ENCODE assay signal across 1 cellular context in the genomic region with DNA sequence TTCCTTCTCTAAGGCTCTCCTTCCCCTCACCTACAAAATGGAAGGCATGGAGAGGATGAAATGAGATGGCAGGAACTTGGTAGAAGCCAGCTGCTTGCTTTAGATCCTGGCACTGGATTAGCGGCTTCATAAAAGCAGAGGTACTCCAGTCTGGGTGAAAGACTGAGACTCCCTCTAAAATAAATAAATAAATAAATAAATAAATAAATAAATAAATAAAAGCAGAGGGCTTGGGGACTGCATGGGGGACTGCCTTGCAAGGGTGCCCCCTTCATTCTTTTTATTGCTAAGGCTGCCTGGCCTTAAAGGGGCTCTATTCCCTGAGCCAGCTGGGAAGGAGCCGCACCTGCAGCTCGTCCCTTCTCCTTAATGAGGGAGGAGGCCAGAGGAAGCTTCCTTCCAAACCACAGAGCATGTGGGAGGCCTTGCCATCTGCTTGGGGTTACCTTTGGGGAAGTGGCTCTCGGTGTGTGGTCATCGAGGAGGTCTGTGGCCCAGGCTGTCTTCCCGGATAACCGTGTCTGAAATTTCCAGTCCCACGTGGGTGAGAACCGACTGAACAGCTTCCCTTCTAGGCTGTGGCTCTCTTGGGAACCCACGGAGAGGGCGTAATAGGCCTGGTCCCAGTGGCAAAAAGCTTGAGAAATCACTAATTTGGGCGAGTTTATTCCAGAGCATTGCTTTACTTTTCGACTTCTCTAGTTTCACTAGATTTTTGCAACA.
TF ChIP-seq lines count a peak whose summit lies in the region.

No MANE protein-coding gene starts in this region.

TF ChIP-seq in K562, 482 proteins besides CTCF, POLR2A, EP300 and RAD21 (continued from another document):
- TF ChIP-seq MXI1 (IDR thresholded peaks at IDR 0.05; ENCODE audit: low read depth, low read length) (no peak), ZNF507 (tag; conservative IDR thresholded peaks at IDR 0.05) (no peak), CTBP1 (IDR thresholded peaks at IDR 0.05; ENCODE audit: borderline replicate concordance) (peak; percentile 64), ZC3H8 (IDR thresholded peaks at IDR 0.05) (no peak), HDAC1 (IDR thresholded peaks at IDR 0.05) (0 out of 4 replicates have a peak, but pooled peaks of 1 of the 2 experiments have one; percentile 16), HNRNPUL1 (IDR thresholded peaks at IDR 0.05; ENCODE audit: low read length) (no peak), SREBF1 (IDR thresholded peaks at IDR 0.05; ENCODE audit: borderline replicate concordance, low read depth, low read length) (no peak), HDAC2 (IDR thresholded peaks at IDR 0.05) (no peak), DMBX1 (CRISPR knock-in tag; IDR thresholded peaks at IDR 0.05; ENCODE audit: borderline replicate concordance) (no peak)
- TF ChIP-seq, protein P1, sequence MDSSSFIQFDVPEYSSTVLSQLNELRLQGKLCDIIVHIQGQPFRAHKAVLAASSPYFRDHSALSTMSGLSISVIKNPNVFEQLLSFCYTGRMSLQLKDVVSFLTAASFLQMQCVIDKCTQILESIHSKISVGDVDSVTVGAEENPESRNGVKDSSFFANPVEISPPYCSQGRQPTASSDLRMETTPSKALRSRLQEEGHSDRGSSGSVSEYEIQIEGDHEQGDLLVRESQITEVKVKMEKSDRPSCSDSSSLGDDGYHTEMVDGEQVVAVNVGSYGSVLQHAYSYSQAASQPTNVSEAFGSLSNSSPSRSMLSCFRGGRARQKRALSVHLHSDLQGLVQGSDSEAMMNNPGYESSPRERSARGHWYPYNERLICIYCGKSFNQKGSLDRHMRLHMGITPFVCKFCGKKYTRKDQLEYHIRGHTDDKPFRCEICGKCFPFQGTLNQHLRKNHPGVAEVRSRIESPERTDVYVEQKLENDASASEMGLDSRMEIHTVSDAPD (CRISPR knock-in tag; IDR thresholded peaks at IDR 0.05): no peak
- TF ChIP-seq, protein P2, sequence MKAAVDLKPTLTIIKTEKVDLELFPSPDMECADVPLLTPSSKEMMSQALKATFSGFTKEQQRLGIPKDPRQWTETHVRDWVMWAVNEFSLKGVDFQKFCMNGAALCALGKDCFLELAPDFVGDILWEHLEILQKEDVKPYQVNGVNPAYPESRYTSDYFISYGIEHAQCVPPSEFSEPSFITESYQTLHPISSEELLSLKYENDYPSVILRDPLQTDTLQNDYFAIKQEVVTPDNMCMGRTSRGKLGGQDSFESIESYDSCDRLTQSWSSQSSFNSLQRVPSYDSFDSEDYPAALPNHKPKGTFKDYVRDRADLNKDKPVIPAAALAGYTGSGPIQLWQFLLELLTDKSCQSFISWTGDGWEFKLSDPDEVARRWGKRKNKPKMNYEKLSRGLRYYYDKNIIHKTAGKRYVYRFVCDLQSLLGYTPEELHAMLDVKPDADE (conservative IDR thresholded peaks at IDR 0.05; ENCODE audit: control insufficient read depth, low read depth, low read length): no peak
